Comparison of ENCODE assay signal across 28 cellular contexts in the genomic region with DNA sequence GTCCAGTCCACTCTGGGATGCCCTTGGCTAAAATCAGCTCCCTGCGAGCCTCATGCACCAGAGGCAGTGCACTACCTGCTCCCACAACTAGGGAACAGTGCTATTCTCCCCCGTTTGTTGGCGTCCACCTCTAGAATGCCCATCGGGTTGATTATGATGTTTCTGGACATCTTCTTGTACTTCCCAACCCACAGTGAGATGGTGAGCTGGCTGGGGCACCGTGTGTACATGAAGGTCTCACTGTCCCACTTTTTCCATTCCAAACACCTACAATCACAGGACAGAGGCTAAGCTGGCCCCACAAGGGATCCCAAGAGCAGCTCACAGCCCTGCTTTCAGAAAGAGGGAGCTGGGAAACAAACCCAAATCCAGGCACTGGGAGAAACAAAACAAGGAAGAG.
"Had no signal": no experiment of that assay in that cellular context is flagged by ENCODE, and none has a peak within 500 bp of the region (broad histone marks: within the 10 kb centered on the region; RNA-seq: fewer than 3 reads in every experiment).

No MANE protein-coding gene starts in this region.

- H3K27ac ChIP-seq: dorsolateral prefrontal cortex, esophagus muscularis mucosa, foreskin keratinocyte, gastroesophageal sphincter, heart left ventricle, hepatocyte, pancreas, right lobe of liver, testis, tibial artery had no signal

- H3K27me3 ChIP-seq: hepatocyte, pancreas, right lobe of liver, testis, tibial artery had no signal

- H3K27me3 Mint-ChIP-seq: progenitor cell of endocrine pancreas had no signal

- ATAC-seq: foreskin keratinocyte; gastroesophageal sphincter; heart left ventricle; left lobe of liver; naive thymus-derived CD8-positive, alpha-beta T cell; pancreas; right lobe of liver; stimulated activated memory B cell treated with anti-CD40 and anti-IgM and Interleukin-4, amounts not matched to agents 10 μg/mL and 1 μg/mL and 100 μg/mL, for 72 hours; stimulated activated naive CD8-positive, alpha-beta T cell treated with anti-CD3 and anti-CD28 coated beads, Interleukin-15, Interleukin-2, amounts not matched to agents 100 U/mL and 50 U/mL, for 24 hours had no signal

- H3K9me3 Mint-ChIP-seq: nephron progenitor cell; stimulated activated memory B cell treated with anti-CD40 and anti-IgM and Interleukin-4, amounts not matched to agents 10 μg/mL and 1 μg/mL and 100 μg/mL, for 72 hours; type B pancreatic cell had no signal

- DNase-seq: cerebellar nuclear complex; dorsolateral prefrontal cortex; effector CD4-positive, alpha-beta T cell; foreskin keratinocyte; heart left ventricle; kidney; mammary epithelial cell; mesendoderm; naive thymus-derived CD8-positive, alpha-beta T cell; nephron progenitor cell; occipital lobe; pancreas; right lobe of liver; stimulated activated CD4-positive, alpha-beta T cell treated with anti-CD3 and anti-CD28 coated beads, Interleukin-2, amount 100 ng/mL, for 24 hours; stimulated activated CD4-positive, alpha-beta T cell treated with anti-CD3 and anti-CD28 coated beads, Interleukin-4, amount 100 ng/mL, for 4 hours; stimulated activated naive CD8-positive, alpha-beta T cell treated with anti-CD3 and anti-CD28 coated beads, Interleukin-15, Interleukin-2, amounts not matched to agents 100 U/mL and 50 U/mL, for 24 hours; substantia nigra; testis; tibial artery had no signal

- H3K4me3 Mint-ChIP-seq: naive thymus-derived CD8-positive, alpha-beta T cell; nephron progenitor cell; stimulated activated memory B cell treated with anti-CD40 and anti-IgM and Interleukin-4, amounts not matched to agents 10 μg/mL and 1 μg/mL and 100 μg/mL, for 72 hours; type B pancreatic cell had no signal

- H3K36me3 Mint-ChIP-seq: naive thymus-derived CD8-positive, alpha-beta T cell; stimulated activated memory B cell treated with anti-CD40 and anti-IgM and Interleukin-4, amounts not matched to agents 10 μg/mL and 1 μg/mL and 100 μg/mL, for 72 hours; type B pancreatic cell had no signal

- FAIRE-seq: endothelial cell of umbilical vein, kidney, pancreas had no signal

- H3K79me2 ChIP-seq: hepatocyte had no signal

- H3K4me1 ChIP-seq: foreskin keratinocyte, pancreas, right lobe of liver, testis had no signal

- H2AFZ ChIP-seq: hepatocyte had no signal

- H3K9me3 ChIP-seq: esophagus muscularis mucosa, gastroesophageal sphincter, heart left ventricle, pancreas, right lobe of liver, testis, tibial artery had no signal

- H3K36me3 ChIP-seq: esophagus muscularis mucosa, gastroesophageal sphincter, heart left ventricle, pancreas, right lobe of liver, tibial artery had no signal

- H3K4me2 ChIP-seq: hepatocyte, smooth muscle cell had no signal

- H3K4me3 ChIP-seq: dorsolateral prefrontal cortex, esophagus muscularis mucosa, gastroesophageal sphincter, heart left ventricle, hepatocyte, pancreas, right lobe of liver, smooth muscle cell, testis, tibial artery had no signal

- H3K27ac Mint-ChIP-seq: naive thymus-derived CD8-positive, alpha-beta T cell; nephron progenitor cell; progenitor cell of endocrine pancreas; stimulated activated memory B cell treated with anti-CD40 and anti-IgM and Interleukin-4, amounts not matched to agents 10 μg/mL and 1 μg/mL and 100 μg/mL, for 72 hours; type B pancreatic cell had no signal
